Comparison of ENCODE assay signal across 23 cellular contexts in genomic region chr2:53455094-53455493, GRCh38.
A peak's percentile ranks its signal among the peaks of the same experiment; 100 is the strongest.
DNase-seq lines count a peak whose midpoint lies in the region; ATAC-seq and TF ChIP-seq lines count a peak whose summit lies in the region.
"Had no signal": no experiment of that assay in that cellular context is flagged by ENCODE, and none has a peak within 500 bp of the region (broad histone marks: within the 10 kb centered on the region; RNA-seq: fewer than 3 reads in every experiment).

No MANE protein-coding gene starts in this region.

- no TSS peak for BruUV-seq in Caco-2 (replicated peaks; lab: Mats Ljungman, UMichigan)

- TF ChIP-seq CTCF in Caco-2 (IDR thresholded peaks at IDR 0.05; ENCODE audit: insufficient read depth in 1 of 2, low read depth in 1 of 2, low read length in 1 of 2, severe bottlenecking in 1 of 2, unreplicated experiment in 1 of 2) (no peak), colonic mucosa (IDR thresholded peaks at IDR 0.05) (no peak)
- TF ChIP-seq CTCF in CD8-positive, alpha-beta T cell (IDR thresholded peaks at IDR 0.05) = no peak

- H3K36me3 ChIP-seq in Caco-2 (ENCODE audit: control insufficient read depth, insufficient read depth, low read length) = no peaks in the 10 kb centered on the region
- H3K36me3 ChIP-seq in CD8-positive, alpha-beta T cell (ENCODE audit: insufficient read depth, low read length) = no peaks in the 10 kb centered on the region
- no peaks in the 10 kb centered on the region for H3K36me3 ChIP-seq in colonic mucosa
- H3K36me3 ChIP-seq: BE2C, MG63 had no signal

- intact Hi-C loops in Caco-2 (cut with micrococcal nuclease; ENCODE audit: unreplicated experiment) = no loop called here
- intact Hi-C loops in CD8-positive, alpha-beta T cell (cut with DNase I, micrococcal nuclease) = no loop called here
- intact Hi-C loops in colonic mucosa (cut with DNase I) = no loop called here

- H3K36me3 Mint-ChIP-seq in Caco-2 (ENCODE audit: insufficient read depth, unreplicated experiment) = no peaks in the 10 kb centered on the region
- no peaks in the 10 kb centered on the region for H3K36me3 Mint-ChIP-seq in CD8-positive, alpha-beta T cell

- H3K4me3 ChIP-seq in Caco-2 (ENCODE audit: low read depth, low read length) (no peak overlapping the region), colonic mucosa (no peak overlapping the region)
- H3K4me3 ChIP-seq in CD8-positive, alpha-beta T cell (ENCODE audit: low read depth, low read length) = no peak overlapping the region
- H3K4me3 ChIP-seq: GM12878, GM23248, MG63 had no signal

- H3K9me3 Mint-ChIP-seq in Caco-2 (ENCODE audit: unreplicated experiment) = peaks cover 9% of the 10 kb centered on the region
- H3K9me3 Mint-ChIP-seq in CD8-positive, alpha-beta T cell = no peaks in the 10 kb centered on the region

- no peak overlapping the region for H3K4me3 Mint-ChIP-seq in Caco-2 (ENCODE audit: unreplicated experiment)
- no peak overlapping the region for H3K4me3 Mint-ChIP-seq in CD8-positive, alpha-beta T cell
- H3K4me3 Mint-ChIP-seq: CD4-positive, alpha-beta T cell had no signal

- peaks cover 7% of the 10 kb centered on the region for H3K4me1 Mint-ChIP-seq in Caco-2 (ENCODE audit: low read depth, unreplicated experiment)
- H3K4me1 Mint-ChIP-seq in CD8-positive, alpha-beta T cell (ENCODE audit: low read depth) = no peaks in the 10 kb centered on the region

- POLR2A ChIA-PET in Caco-2 (lab: Charles Lee) = no interaction called here
- POLR2A ChIA-PET in CD8-positive, alpha-beta T cell (lab: Charles Lee) = no interaction called here

- peaks cover 8% of the 10 kb centered on the region for H3K27me3 Mint-ChIP-seq in Caco-2 (ENCODE audit: insufficient read depth, unreplicated experiment)
- H3K27me3 Mint-ChIP-seq in CD8-positive, alpha-beta T cell (ENCODE audit: low read depth) = no peaks in the 10 kb centered on the region
- H3K27me3 Mint-ChIP-seq: CD4-positive, alpha-beta T cell had no signal

- H3K27ac ChIP-seq in CD8-positive, alpha-beta T cell (ENCODE audit: low read depth, low read length) = no peak overlapping the region
- no peak overlapping the region for H3K27ac ChIP-seq in colonic mucosa
- H3K27ac ChIP-seq: 22Rv1, GM23248 had no signal

- H3K9me3 ChIP-seq in Caco-2 (no peaks in the 10 kb centered on the region), colonic mucosa (no peaks in the 10 kb centered on the region)
- no peaks in the 10 kb centered on the region for H3K9me3 ChIP-seq in CD8-positive, alpha-beta T cell (ENCODE audit: low read length)
- H3K9me3 ChIP-seq: BE2C, MG63 had no signal

- H3K4me1 ChIP-seq in Caco-2 (no peaks in the 10 kb centered on the region), colonic mucosa (no peaks in the 10 kb centered on the region)
- H3K4me1 ChIP-seq in CD8-positive, alpha-beta T cell (ENCODE audit: insufficient read depth, low read length) = no peaks in the 10 kb centered on the region
- H3K4me1 ChIP-seq: BE2C had no signal

- H3K27me3 ChIP-seq in Caco-2 (replicated peaks; ENCODE audit: control insufficient read depth, insufficient read depth, low read length) (no peaks in the 10 kb centered on the region), colonic mucosa (no peaks in the 10 kb centered on the region)
- H3K27me3 ChIP-seq in CD8-positive, alpha-beta T cell (ENCODE audit: insufficient read depth, low read length) = no peaks in the 10 kb centered on the region
- H3K27me3 ChIP-seq: BE2C, MG63 had no signal

- no peak overlapping the region for H3K27ac Mint-ChIP-seq in Caco-2 (ENCODE audit: unreplicated experiment)
- H3K27ac Mint-ChIP-seq in CD8-positive, alpha-beta T cell = no peak overlapping the region
- H3K27ac Mint-ChIP-seq: CD4-positive, alpha-beta T cell had no signal

- peak; percentile 3 to 48 for DNase-seq in Caco-2
- peak; percentile 99 for DNase-seq in NCI-H69 (lab: John Stamatoyannopoulos, UW)
- peak; percentile 91 for DNase-seq in islet precursor cell
- peak; percentile 45 for DNase-seq in renal cortical epithelial cell (ENCODE audit: low read depth)
- no peak for DNase-seq in superior temporal gyrus (ENCODE audit: extremely low spot score)
- no peak for DNase-seq in CD8-positive, alpha-beta T cell
- DNase-seq in colonic mucosa = no peak
- DNase-seq: BE2C; CD4-positive, alpha-beta T cell; GDM1; GM23248; MG63; NCI-H1092 treated with DMSO at 0.1 percent for 48 hours; NCI-H1694; NCI-H2107; NCI-H2227 treated with DMSO at 0.1 percent for 48 hours; NCI-H526 treated with DMSO at 0.1 percent for 48 hours; OCI-M1; RPMI8226; SIG-M5 had no signal

- CTCF ChIA-PET in Caco-2 (lab: Charles Lee) = no interaction called here
- CTCF ChIA-PET in CD8-positive, alpha-beta T cell (lab: Charles Lee) = no interaction called here

- H3K9ac ChIP-seq in colonic mucosa (ENCODE audit: low read depth in 2 of 2, low read length in 2 of 2) = no peak overlapping the region
- H3K9ac ChIP-seq: GM23248 had no signal

- no peak for ATAC-seq in HG02981 (IDR thresholded peaks at IDR 0.05; ENCODE audit: unreplicated experiment)
- ATAC-seq in CD8-positive, alpha-beta T cell = no peak
- ATAC-seq: GM12878 had no signal

Comparison
In these comparisons a context has a peak if more than half of its experiments do, and no peak if none do; other contexts are left out.
1. DNase-seq: peak in Caco-2 (2 of 2), NCI-H69 (single experiment), islet precursor cell (single experiment) and renal cortical epithelial cell (single experiment); none in superior temporal gyrus (single experiment), CD8-positive, alpha-beta T cell (0 of 7) and colonic mucosa (single experiment).